ENCODE assay signal across 9 cellular contexts in genomic region chr7:74175270-74175803, GRCh38. TPM values are rescaled to one million over a fixed set of nuclear protein-coding genes. Genes with fewer than 3 reads are reported as not detected.
A peak's percentile ranks its signal among the peaks of the same experiment; 100 is the strongest.
DNase-seq lines count a peak whose midpoint lies in the region; ATAC-seq and TF ChIP-seq lines count a peak whose summit lies in the region.
"Had no signal": no experiment of that assay in that cellular context is flagged by ENCODE, and none has a peak within 500 bp of the region (broad histone marks: within the 10 kb centered on the region; RNA-seq: fewer than 3 reads in every experiment).

No MANE protein-coding gene starts in this region.

- peaks cover 54% of the 10 kb centered on the region for H3K4me1 Mint-ChIP-seq in activated CD4-positive, alpha-beta T cell treated with anti-CD3 and anti-CD28 coated beads for 36 hours

- H3K4me3 ChIP-seq in thoracic aorta: peak overlapping the region; percentile 90

- POLR2A ChIA-PET in activated CD4-positive, alpha-beta T cell treated with anti-CD3 and anti-CD28 coated beads for 36 hours (lab: Charles Lee): interaction anchor here (0.7 to 1.8 kb wide), 5 partner anchors 8 to 225 kb away, joined by 3 to 8 read pairs (median 5); partner anchors contain the start of gene LIMK1

- DNase-seq in activated CD4-positive, alpha-beta T cell treated with anti-CD3 and anti-CD28 coated beads for 36 hours: no peak
- DNase-seq in activated CD4-positive, alpha-beta T cell treated with anti-CD3 and anti-CD28 coated beads, Interleukin-2, amount 50 U/mL, for 4 hours: no peak
- no peak for DNase-seq in activated naive CD4-positive, alpha-beta T cell treated with anti-CD3 and anti-CD28 coated beads, Interleukin-2, amount 50 U/mL, for 72 hours (ENCODE audit: low spot score in 2 of 2)
- peak; percentile 27 for DNase-seq in kidney glomerular epithelial cell (lab: John Stamatoyannopoulos, UW)
- no peak for DNase-seq in thoracic aorta (ENCODE audit: low spot score)
- no peak for DNase-seq in stimulated activated CD8-positive, alpha-beta memory T cell treated with anti-CD3 and anti-CD28 coated beads, Interleukin-4, amount 100 ng/mL, for 48 hours
- DNase-seq: DMS153 had no signal

- no peaks in the 10 kb centered on the region for H3K27me3 Mint-ChIP-seq in activated CD4-positive, alpha-beta T cell treated with anti-CD3 and anti-CD28 coated beads for 36 hours

- no peak for ATAC-seq in activated CD4-positive, alpha-beta T cell treated with anti-CD3 and anti-CD28 coated beads for 36 hours
- no peak for ATAC-seq in activated naive CD4-positive, alpha-beta T cell treated with anti-CD3 and anti-CD28 coated beads, Interleukin-2, amount 50 U/mL, for 72 hours
- ATAC-seq in thoracic aorta (ENCODE audit: insufficient number of reproducible peaks, low FRiP score, low read depth) (no peak), GM18868 (IDR thresholded peaks at IDR 0.05; ENCODE audit: unreplicated experiment) (no peak), HG02623 (IDR thresholded peaks at IDR 0.05; ENCODE audit: unreplicated experiment) (no peak)

- no peaks in the 10 kb centered on the region for H3K9me3 Mint-ChIP-seq in activated CD4-positive, alpha-beta T cell treated with anti-CD3 and anti-CD28 coated beads for 36 hours (ENCODE audit: low read depth)
- H3K9me3 Mint-ChIP-seq in activated naive CD4-positive, alpha-beta T cell treated with anti-CD3 and anti-CD28 coated beads, Interleukin-2, amount 50 U/mL, for 72 hours: no peaks in the 10 kb centered on the region

- H3K4me1 ChIP-seq in thoracic aorta (ENCODE audit: control insufficient read depth in 1 of 2, low read depth in 2 of 2): peaks cover 35 to 61% of the 10 kb centered on the region in 2 donors

- no peaks in the 10 kb centered on the region for H3K9me3 ChIP-seq in thoracic aorta

- H3K27ac Mint-ChIP-seq in activated CD4-positive, alpha-beta T cell treated with anti-CD3 and anti-CD28 coated beads for 36 hours: peak overlapping the region; percentile 94
- peak overlapping the region; percentile 96 to 98 for H3K27ac Mint-ChIP-seq in activated naive CD4-positive, alpha-beta T cell treated with anti-CD3 and anti-CD28 coated beads, Interleukin-2, amount 50 U/mL, for 72 hours

- peak overlapping the region in 1 of 2 donors; percentile 81 for H3K27ac ChIP-seq in thoracic aorta

- peaks cover 38% of the 10 kb centered on the region for H3K36me3 Mint-ChIP-seq in activated CD4-positive, alpha-beta T cell treated with anti-CD3 and anti-CD28 coated beads for 36 hours (ENCODE audit: low read depth)
- peaks cover 18 to 33% of the 10 kb centered on the region in 2 donors for H3K36me3 Mint-ChIP-seq in activated naive CD4-positive, alpha-beta T cell treated with anti-CD3 and anti-CD28 coated beads, Interleukin-2, amount 50 U/mL, for 72 hours

- peak overlapping the region; percentile 94 for H3K4me3 Mint-ChIP-seq in activated CD4-positive, alpha-beta T cell treated with anti-CD3 and anti-CD28 coated beads for 36 hours

- no peaks in the 10 kb centered on the region for H3K36me3 ChIP-seq in thoracic aorta

- CTCF ChIA-PET in activated CD4-positive, alpha-beta T cell treated with anti-CD3 and anti-CD28 coated beads for 36 hours (lab: Charles Lee): interaction anchor here (0.6 to 1.8 kb wide), 4 partner anchors 14 to 106 kb away, joined by 4 to 9 read pairs (median 4); no protein-coding TSS in a partner anchor

- no peak for TF ChIP-seq CTCF in thoracic aorta (IDR thresholded peaks at IDR 0.05)

- intact Hi-C loops in activated CD4-positive, alpha-beta T cell treated with anti-CD3 and anti-CD28 coated beads for 36 hours (cut with DNase I, micrococcal nuclease): loop anchor here (2.0 to 10.0 kb wide), 5 partner anchors 83 to 598 kb away; partner anchors contain the start of genes ABHD11 (in 1 of the 2) and TBL2 (in 1 of the 2)

- no peaks in the 10 kb centered on the region for H3K27me3 ChIP-seq in thoracic aorta (replicated peaks; ENCODE audit: insufficient read depth)

RNA-seq across cellular contexts. Expression of gene EIF4H, which starts 1.2 kb away (rescaled TPM):
- total RNA-seq in activated CD4-positive, alpha-beta T cell treated with anti-CD3 and anti-CD28 coated beads for 36 hours: 100 to 1,000 TPM; 441 to 496 TPM
- total RNA-seq in activated naive CD4-positive, alpha-beta T cell treated with anti-CD3 and anti-CD28 coated beads, Interleukin-2, amount 50 U/mL, for 72 hours: 100 to 1,000 TPM; 255 to 470 TPM
- 100 to 1,000 TPM; 210 to 244 TPM for total RNA-seq in thoracic aorta

RNA-seq across cellular contexts. Expression of gene LAT2, which starts 34.5 kb away (rescaled TPM):
- 1 to 10 TPM; 1.7 to 2.4 TPM for total RNA-seq in activated CD4-positive, alpha-beta T cell treated with anti-CD3 and anti-CD28 coated beads for 36 hours
- 1 to 10 TPM; 7.7 to 9.6 TPM for total RNA-seq in activated naive CD4-positive, alpha-beta T cell treated with anti-CD3 and anti-CD28 coated beads, Interleukin-2, amount 50 U/mL, for 72 hours
- total RNA-seq in thoracic aorta: 10 to 100 TPM in 1 of 2 donors, 1 to 10 TPM in 1; 3.7 to 17.6 TPM
